In the genomic region with DNA sequence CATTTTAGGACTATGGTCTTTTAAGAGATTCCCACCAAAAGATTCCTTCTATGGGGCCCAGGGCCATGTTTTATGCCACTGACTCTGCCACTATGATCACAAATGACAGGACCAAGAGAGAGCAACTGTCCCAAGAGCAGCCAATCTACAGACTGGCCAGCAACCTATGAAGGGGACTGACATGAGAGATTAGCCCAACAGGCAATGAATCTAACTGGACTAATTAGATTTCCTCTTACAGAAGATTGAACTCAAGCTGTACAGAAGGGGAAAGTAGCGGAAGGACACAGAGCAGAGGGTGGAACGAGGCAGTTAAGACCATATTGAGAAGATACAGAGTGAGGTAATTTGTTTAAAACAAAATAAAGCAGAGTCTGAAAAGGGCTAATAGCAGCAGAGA, we compare ENCODE assay signal across 29 cellular contexts.
"Had no signal": no experiment of that assay in that cellular context is flagged by ENCODE, and none has a peak within 500 bp of the region (broad histone marks: within the 10 kb centered on the region; RNA-seq: fewer than 3 reads in every experiment).

No MANE protein-coding gene starts in this region.

- H3K27ac Mint-ChIP-seq: activated CD4-positive, alpha-beta memory T cell treated with anti-CD3 and anti-CD28 coated beads, Interleukin-2, amount 10 ng/mL, durations not matched to agents 7 days and 5 days; activated CD4-positive, alpha-beta T cell treated with anti-CD3 and anti-CD28 coated beads, Interleukin-2, amount 10 ng/mL, durations not matched to agents 7 days and 5 days; activated T-cell treated with anti-CD3 and anti-CD28 coated beads, Interleukin-2, amount 50 U/mL, for 72 hours; brain; natural killer cell treated with Interleukin-12 subunit alpha and Interleukin-12 subunit beta and Interleukin-15 and Interleukin-18, amount 100 ng/mL, for 72 hours; stimulated activated naive B cell treated with anti-CD40 and anti-IgM and Interleukin-4, amounts not matched to agents 10 μg/mL and 1 μg/mL and 100 μg/mL, for 72 hours; T-helper 17 cell had no signal

- H3K9me3 ChIP-seq: ascending aorta, colonic mucosa, gastrocnemius medialis, left ventricle myocardium inferior, stomach, tibial artery, upper lobe of right lung had no signal

- H3K9me3 Mint-ChIP-seq: activated CD4-positive, alpha-beta memory T cell treated with anti-CD3 and anti-CD28 coated beads, Interleukin-2, amount 10 ng/mL, durations not matched to agents 7 days and 5 days; activated CD4-positive, alpha-beta T cell treated with anti-CD3 and anti-CD28 coated beads, Interleukin-2, amount 10 ng/mL, durations not matched to agents 7 days and 5 days; activated T-cell treated with anti-CD3 and anti-CD28 coated beads, Interleukin-2, amount 50 U/mL, for 72 hours; brain; natural killer cell treated with Interleukin-12 subunit alpha and Interleukin-12 subunit beta and Interleukin-15 and Interleukin-18, amount 100 ng/mL, for 72 hours; stimulated activated naive B cell treated with anti-CD40 and anti-IgM and Interleukin-4, amounts not matched to agents 10 μg/mL and 1 μg/mL and 100 μg/mL, for 72 hours had no signal

- H3K4me1 Mint-ChIP-seq: brain had no signal

- H3K36me3 ChIP-seq: colonic mucosa had no signal

- DNase-seq: activated CD4-positive, alpha-beta memory T cell treated with anti-CD3 and anti-CD28 coated beads, Interleukin-2, amount 10 ng/mL, durations not matched to agents 7 days and 5 days; activated CD4-positive, alpha-beta T cell treated with anti-CD3 and anti-CD28 coated beads, Interleukin-2, amount 10 ng/mL, durations not matched to agents 7 days and 5 days; activated effector memory CD4-positive, alpha-beta T cell treated with anti-CD3 and anti-CD28 coated beads, Interleukin-2, amount 50 U/mL, for 16 hours; activated naive CD4-positive, alpha-beta T cell treated with anti-CD3 and anti-CD28 coated beads, Interleukin-2, amount 50 U/mL, for 16 hours; activated T-cell treated with anti-CD3 and anti-CD28 coated beads, Interleukin-2, amount 50 U/mL, for 72 hours; cerebellar nuclear complex; colonic mucosa; effector CD8-positive, alpha-beta T cell; gastrocnemius medialis; glutamatergic neuron; islet precursor cell; left ventricle myocardium inferior; mesendoderm; right cardiac atrium; stimulated activated CD4-positive, alpha-beta T cell treated with anti-CD3 and anti-CD28 coated beads, Interleukin-15, amount 100 ng/mL, for 24 hours; stimulated activated CD4-positive, alpha-beta T cell treated with anti-CD3 and anti-CD28 coated beads, Interleukin-2, amount 100 ng/mL, for 24 hours; stimulated activated naive B cell treated with anti-CD40 and anti-IgM and Interleukin-4, amounts not matched to agents 10 μg/mL and 1 μg/mL and 100 μg/mL, for 72 hours; stomach; T-helper 17 cell; T1000; tibial artery; upper lobe of right lung; WERI-Rb-1 had no signal

- H3K27me3 ChIP-seq: ascending aorta, cardiac muscle cell, colonic mucosa, gastrocnemius medialis, stomach, tibial artery, upper lobe of right lung had no signal

- H3K4me3 Mint-ChIP-seq: activated CD4-positive, alpha-beta memory T cell treated with anti-CD3 and anti-CD28 coated beads, Interleukin-2, amount 10 ng/mL, durations not matched to agents 7 days and 5 days; activated CD4-positive, alpha-beta T cell treated with anti-CD3 and anti-CD28 coated beads, Interleukin-2, amount 10 ng/mL, durations not matched to agents 7 days and 5 days; activated T-cell treated with anti-CD3 and anti-CD28 coated beads, Interleukin-2, amount 50 U/mL, for 72 hours; brain; natural killer cell treated with Interleukin-12 subunit alpha and Interleukin-12 subunit beta and Interleukin-15 and Interleukin-18, amount 100 ng/mL, for 72 hours; stimulated activated naive B cell treated with anti-CD40 and anti-IgM and Interleukin-4, amounts not matched to agents 10 μg/mL and 1 μg/mL and 100 μg/mL, for 72 hours; T-helper 17 cell had no signal

- H3K27ac ChIP-seq: ascending aorta, cardiac muscle cell, colonic mucosa, gastrocnemius medialis, left ventricle myocardium inferior, stomach, tibial artery, upper lobe of right lung, WERI-Rb-1 had no signal

- H3K27me3 Mint-ChIP-seq: activated CD4-positive, alpha-beta memory T cell treated with anti-CD3 and anti-CD28 coated beads, Interleukin-2, amount 10 ng/mL, durations not matched to agents 7 days and 5 days; activated CD4-positive, alpha-beta T cell treated with anti-CD3 and anti-CD28 coated beads, Interleukin-2, amount 10 ng/mL, durations not matched to agents 7 days and 5 days; brain; natural killer cell treated with Interleukin-12 subunit alpha and Interleukin-12 subunit beta and Interleukin-15 and Interleukin-18, amount 100 ng/mL, for 72 hours; stimulated activated naive B cell treated with anti-CD40 and anti-IgM and Interleukin-4, amounts not matched to agents 10 μg/mL and 1 μg/mL and 100 μg/mL, for 72 hours; T-helper 17 cell had no signal

- H3K4me1 ChIP-seq: ascending aorta, colonic mucosa, gastrocnemius medialis, tibial artery, upper lobe of right lung had no signal

- ATAC-seq: activated CD4-positive, CD25-positive, alpha-beta regulatory T cell treated with anti-CD3 and anti-CD28 coated beads, Interleukin-2, amount 50 U/mL, for 24 hours; activated T-cell treated with anti-CD3 and anti-CD28 coated beads, Interleukin-2, amount 50 U/mL, for 72 hours; gastrocnemius medialis; natural killer cell treated with Interleukin-12 subunit alpha and Interleukin-12 subunit beta and Interleukin-15 and Interleukin-18, amount 100 ng/mL, for 72 hours; right cardiac atrium; stimulated activated naive B cell treated with anti-CD40 and anti-IgM and Interleukin-4, amounts not matched to agents 10 μg/mL and 1 μg/mL and 100 μg/mL, for 72 hours; T-helper 17 cell; upper lobe of right lung had no signal

- H3K4me3 ChIP-seq: ascending aorta, cardiac muscle cell, colonic mucosa, gastrocnemius medialis, left ventricle myocardium inferior, lung, stomach, tibial artery, upper lobe of right lung had no signal
